2 cellular contexts compared by ENCODE assay signal in genomic region chr6:15360300-15360699, GRCh38.
TF ChIP-seq lines count a peak whose summit lies in the region.

No MANE protein-coding gene starts in this region.

TF ChIP-seq in GM23338, 12 proteins besides CTCF, POLR2A, EP300 and RAD21 (continued from another document):
- TF ChIP-seq NANOG (IDR thresholded peaks at IDR 0.05; ENCODE audit: borderline replicate concordance), result no peak
- no peak for TF ChIP-seq ETS1 (IDR thresholded peaks at IDR 0.05)
- TF ChIP-seq POLR2AphosphoS5 (IDR thresholded peaks at IDR 0.05; ENCODE audit: low read depth), result no peak
- TF ChIP-seq STAT1 (IDR thresholded peaks at IDR 0.05; ENCODE audit: unreplicated experiment), result no peak
- TF ChIP-seq EZH2phosphoT487 (IDR thresholded peaks at IDR 0.05; ENCODE audit: unreplicated experiment), result no peak
- no peak for TF ChIP-seq ZNF331 (CRISPR knock-in tag; IDR thresholded peaks at IDR 0.05; ENCODE audit: low read depth)
- no peak for TF ChIP-seq CREB1 (CRISPR knock-in tag; IDR thresholded peaks at IDR 0.05; ENCODE audit: low read depth)
- no peak for TF ChIP-seq EZH2 (IDR thresholded peaks at IDR 0.05; ENCODE audit: low read depth, unreplicated experiment)
- no peak for TF ChIP-seq REST (IDR thresholded peaks at IDR 0.05; ENCODE audit: unreplicated experiment)
- TF ChIP-seq ZNF462 (CRISPR knock-in tag; IDR thresholded peaks at IDR 0.05), result no peak
- TF ChIP-seq JUNB (IDR thresholded peaks at IDR 0.05; ENCODE audit: unreplicated experiment), result no peak
TF ChIP-seq in GM23338: peak in this region for 0.

TF ChIP-seq in GM12878, 131 proteins besides CTCF, POLR2A, EP300 and RAD21 (continued from another document):
- TF ChIP-seq TCF7 (IDR thresholded peaks at IDR 0.05; ENCODE audit: borderline replicate concordance), result no peak
- TF ChIP-seq NR2C2 (IDR thresholded peaks at IDR 0.05; ENCODE audit: borderline replicate concordance, control insufficient read depth, insufficient read length, low read depth), result no peak
- no peak for TF ChIP-seq IKZF1 (conservative IDR thresholded peaks at IDR 0.05)
- no peak for TF ChIP-seq BCLAF1 (IDR thresholded peaks at IDR 0.05)
- no peak for TF ChIP-seq ETV6 (conservative IDR thresholded peaks at IDR 0.05 in 1 of 2, IDR thresholded peaks at IDR 0.05 in 1 of 2; ENCODE audit: borderline replicate concordance in 1 of 2, low read depth in 1 of 2)
- TF ChIP-seq PML (IDR thresholded peaks at IDR 0.05; ENCODE audit: low read length), result no peak
- no peak for TF ChIP-seq ZBTB33 (IDR thresholded peaks at IDR 0.05)
- no peak for TF ChIP-seq SIN3A (IDR thresholded peaks at IDR 0.05; ENCODE audit: low read depth, low read length)
- TF ChIP-seq IRF5 (IDR thresholded peaks at IDR 0.05; ENCODE audit: borderline replicate concordance), result no peak
- no peak for TF ChIP-seq FOXM1 (IDR thresholded peaks at IDR 0.05; ENCODE audit: low read depth, low read length)
- TF ChIP-seq ELK1 (IDR thresholded peaks at IDR 0.05; ENCODE audit: low read depth, low read length), result no peak
- no peak for TF ChIP-seq HDAC6 (IDR thresholded peaks at IDR 0.05; ENCODE audit: unreplicated experiment)
- TF ChIP-seq CBX5 (IDR thresholded peaks at IDR 0.05; ENCODE audit: low read depth), result no peak
- TF ChIP-seq JUNB (IDR thresholded peaks at IDR 0.05), result no peak
- TF ChIP-seq EED (IDR thresholded peaks at IDR 0.05; ENCODE audit: low read depth), result no peak
- no peak for TF ChIP-seq EGR1 (IDR thresholded peaks at IDR 0.05; ENCODE audit: borderline replicate concordance in 1 of 2, low read depth in 2 of 2, low read length in 2 of 2)
- TF ChIP-seq KAT2A (conservative IDR thresholded peaks at IDR 0.05; ENCODE audit: control insufficient read depth, low read depth, low read length), result no peak
- TF ChIP-seq SRF (IDR thresholded peaks at IDR 0.05; ENCODE audit: low read depth in 2 of 2, low read length in 2 of 2), result no peak
TF ChIP-seq in GM12878: peak in this region for 0.
